ENCODE assay signal across 21 cellular contexts in genomic region chr1:159030865-159031472, GRCh38. TPM values are rescaled to one million over a fixed set of nuclear protein-coding genes. Genes with fewer than 3 reads are reported as not detected.
DNase-seq lines count a peak whose midpoint lies in the region; ATAC-seq, FAIRE-seq and TF ChIP-seq lines count a peak whose summit lies in the region.
"Had no signal": no experiment of that assay in that cellular context is flagged by ENCODE, and none has a peak within 500 bp of the region (broad histone marks: within the 10 kb centered on the region; RNA-seq: fewer than 3 reads in every experiment).

No MANE protein-coding gene starts in this region.

- no peaks in the 10 kb centered on the region for H3K9me3 Mint-ChIP-seq in astrocyte (ENCODE audit: unreplicated experiment)
- H3K9me3 Mint-ChIP-seq: T-helper 2 cell treated with Interferon-gamma antibody and Interleukin-4, amounts not matched to agents 5 μg/mL and 100 μg/mL, for 36 hours had no signal

- H3K56ac ChIP-seq in mesendoderm (ENCODE audit: low read length), result peak overlapping the region; percentile 30

- peak overlapping the region in 7 of 11 experiments; percentile 11 to 58 (median 38); a peak in 9 of 22 replicates for H3K27ac ChIP-seq in BLaER1 treated with 17β-estradiol and CSF1 and Interleukin-3, amounts not matched to agents 10 nM and 100 nM
- H3K27ac ChIP-seq in astrocyte (ENCODE audit: low read depth, low read length) (no peak overlapping the region), mesendoderm (ENCODE audit: low read depth, low read length) (no peak overlapping the region)
- H3K27ac ChIP-seq: body of pancreas, suprapubic skin had no signal

- ATAC-seq in HG02623 (IDR thresholded peaks at IDR 0.05; ENCODE audit: unreplicated experiment), result no peak
- ATAC-seq: body of pancreas, left lobe of liver had no signal

- no peak overlapping the region for H2BK120ac ChIP-seq in mesendoderm (ENCODE audit: low read depth, low read length)

- no peaks in the 10 kb centered on the region for H3K27me3 ChIP-seq in BLaER1 treated with 17β-estradiol and CSF1 and Interleukin-3, amounts not matched to agents 10 nM and 100 nM
- H3K27me3 ChIP-seq in astrocyte (ENCODE audit: insufficient read depth, low read length) (no peaks in the 10 kb centered on the region), mesendoderm (ENCODE audit: insufficient read depth, low read length, poor library complexity) (no peaks in the 10 kb centered on the region)
- H3K27me3 ChIP-seq: body of pancreas, suprapubic skin had no signal

- no peak overlapping the region for H3K4me3 ChIP-seq in BLaER1 treated with 17β-estradiol and CSF1 and Interleukin-3, amounts not matched to agents 10 nM and 100 nM
- H3K4me3 ChIP-seq in astrocyte (ENCODE audit: insufficient read depth, low read depth, low read length), result no peak overlapping the region
- H3K4me3 ChIP-seq in mesendoderm (ENCODE audit: low read length), result no peak overlapping the region
- H3K4me3 ChIP-seq: body of pancreas, suprapubic skin had no signal

- H3K27ac Mint-ChIP-seq in astrocyte (ENCODE audit: unreplicated experiment), result peak overlapping the region; percentile 42

- H3K79me1 ChIP-seq in mesendoderm (ENCODE audit: low read length), result no peaks in the 10 kb centered on the region

- no peak overlapping the region for H2AFZ ChIP-seq in astrocyte (ENCODE audit: low read depth, low read length)

- H3K9ac ChIP-seq in BLaER1 treated with 17β-estradiol and CSF1 and Interleukin-3, amounts not matched to agents 10 nM and 100 nM, result 0 out of 22 replicates have a peak overlapping the region, but pooled peaks of 1 of the 11 experiments have one; percentile 45
- no peak overlapping the region for H3K9ac ChIP-seq in astrocyte (ENCODE audit: low read length)
- no peak overlapping the region for H3K9ac ChIP-seq in mesendoderm (ENCODE audit: low read length)

- no peak overlapping the region for H3K23ac ChIP-seq in mesendoderm (ENCODE audit: low read length)

- peaks cover 0 to 46% (median 43%) of the 10 kb centered on the region in 11 experiments; a peak in 19 of 22 replicates for H3K9me3 ChIP-seq in BLaER1 treated with 17β-estradiol and CSF1 and Interleukin-3, amounts not matched to agents 10 nM and 100 nM (replicated peaks in 1 of 11)
- H3K9me3 ChIP-seq in astrocyte (ENCODE audit: insufficient read depth, low read depth, low read length), result no peaks in the 10 kb centered on the region
- H3K9me3 ChIP-seq: body of pancreas, suprapubic skin had no signal

- H3K36me3 Mint-ChIP-seq in astrocyte (ENCODE audit: low read depth, unreplicated experiment), result peaks cover 35% of the 10 kb centered on the region

- H3K18ac ChIP-seq in mesendoderm (ENCODE audit: low read length), result no peak overlapping the region

- H4K5ac ChIP-seq in mesendoderm (ENCODE audit: low read length), result no peak overlapping the region

- H4K20me1 ChIP-seq in BLaER1 treated with 17β-estradiol and CSF1 and Interleukin-3, amounts not matched to agents 10 nM and 100 nM, result peaks cover 0 to 100% (median 79%) of the 10 kb centered on the region in 11 experiments; a peak in 17 of 22 replicates
- H4K20me1 ChIP-seq in astrocyte (ENCODE audit: insufficient read depth, low read length), result peaks cover 11% of the 10 kb centered on the region

- H3K4me1 Mint-ChIP-seq in astrocyte (ENCODE audit: low read depth, unreplicated experiment), result no peaks in the 10 kb centered on the region

- no peak overlapping the region for H2BK15ac ChIP-seq in mesendoderm (replicated peaks; ENCODE audit: low read depth)

- H3K4ac ChIP-seq in mesendoderm (ENCODE audit: low read depth, low read length), result no peak overlapping the region

- H3K4me3 Mint-ChIP-seq in astrocyte (ENCODE audit: unreplicated experiment), result no peak overlapping the region
- H3K4me3 Mint-ChIP-seq: activated naive CD4-positive, alpha-beta T cell treated with anti-CD3 and anti-CD28 coated beads for 36 hours; T-helper 2 cell treated with Interferon-gamma antibody and Interleukin-4, amounts not matched to agents 5 μg/mL and 100 μg/mL, for 36 hours had no signal

- no peak for FAIRE-seq in astrocyte (lab: Jason Lieb, UNC)
- FAIRE-seq: G401.6, GM12891 had no signal

- H3K27me3 Mint-ChIP-seq in astrocyte (ENCODE audit: low read depth, unreplicated experiment), result no peaks in the 10 kb centered on the region

- no peak overlapping the region for H4K8ac ChIP-seq in mesendoderm (ENCODE audit: low read depth, low read length)

- H3K79me2 ChIP-seq in astrocyte (ENCODE audit: insufficient read depth, low read length) (peaks cover 46% of the 10 kb centered on the region), mesendoderm (ENCODE audit: control insufficient read depth, insufficient read depth, low read length) (no peaks in the 10 kb centered on the region)

- no peak for TF ChIP-seq CTCF in astrocyte (IDR thresholded peaks at IDR 0.05; ENCODE audit: insufficient read depth, low read depth, low read length)

- peaks cover 0 to 46% (median 16%) of the 10 kb centered on the region in 10 experiments; a peak in 16 of 20 replicates for H3K4me1 ChIP-seq in BLaER1 treated with 17β-estradiol and CSF1 and Interleukin-3, amounts not matched to agents 10 nM and 100 nM
- H3K4me1 ChIP-seq in astrocyte (ENCODE audit: insufficient read depth, low read length) (peaks cover 2% of the 10 kb centered on the region), mesendoderm (ENCODE audit: control insufficient read depth, low read depth, low read length) (peaks cover 4% of the 10 kb centered on the region)
- H3K4me1 ChIP-seq: body of pancreas had no signal

- no peak overlapping the region for H2BK5ac ChIP-seq in mesendoderm (ENCODE audit: low read length)

- H3K36me3 ChIP-seq in BLaER1 treated with 17β-estradiol and CSF1 and Interleukin-3, amounts not matched to agents 10 nM and 100 nM, result peaks cover 100% of the 10 kb centered on the region in 11 experiments
- H3K36me3 ChIP-seq in astrocyte (ENCODE audit: insufficient read depth, low read length), result peaks cover 31% of the 10 kb centered on the region
- no peaks in the 10 kb centered on the region for H3K36me3 ChIP-seq in mesendoderm (ENCODE audit: control insufficient read depth, insufficient read depth, low read length)

- H3K4me2 ChIP-seq in BLaER1 treated with 17β-estradiol and CSF1 and Interleukin-3, amounts not matched to agents 10 nM and 100 nM, result peak overlapping the region in 9 of 11 experiments; percentile 14 to 53 (median 48); a peak in 14 of 22 replicates
- H3K4me2 ChIP-seq in astrocyte (ENCODE audit: low read length) (no peak overlapping the region), mesendoderm (ENCODE audit: low read length) (no peak overlapping the region)

- no peak overlapping the region for H2AK5ac ChIP-seq in mesendoderm (ENCODE audit: low read length)

- no CpG with 5 or more reads among the region's 3 CpGs for WGBS in mesendoderm (ENCODE audit: extremely low coverage, insufficient coverage, low lambda C conversion rate)

- DNase-seq in ELF-1 (ENCODE audit: low read depth, low spot score) (peak; percentile 60), astrocyte (ENCODE audit: low read depth) (no peak), mesendoderm (peak; percentile 42), dedifferentiated amniotic fluid mesenchymal stem cell (ENCODE audit: extremely low spot score) (no peak), cortex of kidney (lab: John Stamatoyannopoulos, UW) (no peak), NK-92 (lab: John Stamatoyannopoulos, UW; ENCODE audit: unreplicated experiment) (no peak)
- DNase-seq: activated CD4-positive, alpha-beta T cell treated with anti-CD3 and anti-CD28 coated beads for 1 hour; activated CD8-positive, alpha-beta memory T cell treated with anti-CD3 and anti-CD28 coated beads, Interleukin-2, amount 50 U/mL, for 48 hours; activated naive CD4-positive, alpha-beta T cell treated with anti-CD3 and anti-CD28 coated beads for 36 hours; body of pancreas; Calu3; NCI-H1417; NCI-H82 had no signal

RNA-seq across cellular contexts. Expression of gene IFI16, which starts 21.3 kb away (rescaled TPM):
- total RNA-seq in astrocyte, result 109 and 125 TPM in 2 replicates
- polyA plus RNA-seq in mesendoderm (2013, experiment 1 of 2), result 1.6 TPM
- 1.3 TPM for polyA plus RNA-seq in mesendoderm (2013, experiment 2 of 2)

RNA-seq across cellular contexts. Expression of gene AIM2, which starts 45.6 kb away (rescaled TPM):
- total RNA-seq in astrocyte, result 1.3 and 1.5 TPM in 2 replicates
- polyA plus RNA-seq in mesendoderm (2013, experiment 1 of 2), result 0.94 TPM
- 0.97 TPM for polyA plus RNA-seq in mesendoderm (2013, experiment 2 of 2)
- total RNA-seq: body of pancreas, Calu3, dermis blood vessel endothelial cell, suprapubic skin had no signal

Comparison
In these comparisons a context has a peak if more than half of its experiments do, and no peak if none do; other contexts are left out.
1. H3K27ac ChIP-seq: peak in BLaER1 treated with 17β-estradiol and CSF1 and Interleukin-3, amounts not matched to agents 10 nM and 100 nM (7 of 11); none in astrocyte (single experiment) and mesendoderm (single experiment).
2. H3K4me2 ChIP-seq: peak in BLaER1 treated with 17β-estradiol and CSF1 and Interleukin-3, amounts not matched to agents 10 nM and 100 nM (9 of 11); none in astrocyte (single experiment) and mesendoderm (single experiment).
3. DNase-seq: peak in ELF-1 (single experiment) and mesendoderm (single experiment); none in astrocyte (single experiment), dedifferentiated amniotic fluid mesenchymal stem cell (single experiment), cortex of kidney (single experiment) and NK-92 (single experiment).